1 cellular context compared by ENCODE assay signal in the genomic region with DNA sequence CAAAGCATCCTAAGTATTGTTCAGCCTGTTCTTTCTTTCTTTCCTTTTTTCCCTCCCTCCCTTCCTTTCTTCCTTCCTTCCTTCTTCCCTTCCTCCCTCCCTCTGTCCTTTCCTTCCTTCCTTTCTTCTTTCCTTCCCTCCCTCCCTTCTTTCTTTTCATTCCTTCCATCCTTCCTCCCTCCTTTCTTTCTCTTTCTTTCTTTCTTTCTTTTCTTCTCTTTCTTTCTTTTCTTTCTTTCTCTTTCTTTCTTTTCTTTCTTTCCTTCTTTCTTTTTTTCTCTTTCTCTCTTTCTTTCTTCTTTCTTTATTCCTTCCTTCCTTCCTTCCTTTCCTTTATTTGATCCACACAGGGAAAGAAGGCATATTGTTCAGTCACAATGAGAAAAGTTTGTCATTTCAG.
TF ChIP-seq lines count a peak whose summit lies in the region.

No MANE protein-coding gene starts in this region.

TF ChIP-seq in HEK293, 187 proteins besides CTCF, POLR2A, EP300 and RAD21 (continued from another document):
- TF ChIP-seq, protein P1, sequence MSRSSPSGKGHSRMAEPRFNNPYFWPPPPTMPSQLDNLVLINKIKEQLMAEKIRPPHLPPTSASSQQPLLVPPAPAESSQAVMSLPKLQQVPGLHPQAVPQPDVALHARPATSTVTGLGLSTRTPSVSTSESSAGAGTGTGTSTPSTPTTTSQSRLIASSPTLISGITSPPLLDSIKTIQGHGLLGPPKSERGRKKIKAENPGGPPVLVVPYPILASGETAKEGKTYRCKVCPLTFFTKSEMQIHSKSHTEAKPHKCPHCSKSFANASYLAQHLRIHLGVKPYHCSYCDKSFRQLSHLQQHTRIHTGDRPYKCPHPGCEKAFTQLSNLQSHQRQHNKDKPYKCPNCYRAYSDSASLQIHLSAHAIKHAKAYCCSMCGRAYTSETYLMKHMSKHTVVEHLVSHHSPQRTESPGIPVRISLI (tag by site-specific recombination; IDR thresholded peaks at IDR 0.05) = no peak
- TF ChIP-seq ZNF133 (tag by site-specific recombination; IDR thresholded peaks at IDR 0.05) (no peak), ZNF830 (tag by site-specific recombination; IDR thresholded peaks at IDR 0.05; ENCODE audit: low read depth) (no peak)
